In genomic region chr1:7039590-7039989, GRCh38 we compare ENCODE assay signal across 28 cellular contexts.
"Had no signal": no experiment of that assay in that cellular context is flagged by ENCODE, and none has a peak within 500 bp of the region (broad histone marks: within the 10 kb centered on the region; RNA-seq: fewer than 3 reads in every experiment).

No MANE protein-coding gene starts in this region.

- H3K4me3 Mint-ChIP-seq: stimulated activated effector memory CD8-positive, alpha-beta T cell treated with anti-CD3 and anti-CD28 coated beads, Interleukin-12 subunit alpha, Interleukin-12 subunit beta, amount 100 ng/mL, for 72 hours; stimulated activated memory B cell treated with anti-CD40 and anti-IgM and Interleukin-4, amounts not matched to agents 10 μg/mL and 1 μg/mL and 100 μg/mL, for 72 hours; stimulated activated naive B cell treated with anti-CD40 and anti-IgM and Interleukin-4, amounts not matched to agents 10 μg/mL and 1 μg/mL and 100 μg/mL, for 72 hours; stimulated activated naive CD8-positive, alpha-beta T cell treated with anti-CD3 and anti-CD28 coated beads, Interleukin-15, amount 100 ng/mL, for 72 hours; stimulated activated naive CD8-positive, alpha-beta T cell treated with anti-CD3 and anti-CD28 coated beads, Interleukin-15, Interleukin-2, amounts not matched to agents 100 ng/mL and 50 ng/mL, for 24 hours; type B pancreatic cell had no signal

- H3K36me3 Mint-ChIP-seq: stimulated activated effector memory CD8-positive, alpha-beta T cell treated with anti-CD3 and anti-CD28 coated beads, Interleukin-12 subunit alpha, Interleukin-12 subunit beta, amount 100 ng/mL, for 72 hours; stimulated activated memory B cell treated with anti-CD40 and anti-IgM and Interleukin-4, amounts not matched to agents 10 μg/mL and 1 μg/mL and 100 μg/mL, for 72 hours; stimulated activated naive B cell treated with anti-CD40 and anti-IgM and Interleukin-4, amounts not matched to agents 10 μg/mL and 1 μg/mL and 100 μg/mL, for 72 hours; type B pancreatic cell had no signal

- H3K9me3 Mint-ChIP-seq: stimulated activated effector memory CD8-positive, alpha-beta T cell treated with anti-CD3 and anti-CD28 coated beads, Interleukin-12 subunit alpha, Interleukin-12 subunit beta, amount 100 ng/mL, for 72 hours; stimulated activated memory B cell treated with anti-CD40 and anti-IgM and Interleukin-4, amounts not matched to agents 10 μg/mL and 1 μg/mL and 100 μg/mL, for 72 hours; stimulated activated naive CD8-positive, alpha-beta T cell treated with anti-CD3 and anti-CD28 coated beads, Interleukin-15, amount 100 ng/mL, for 72 hours; stimulated activated naive CD8-positive, alpha-beta T cell treated with anti-CD3 and anti-CD28 coated beads, Interleukin-15, Interleukin-2, amounts not matched to agents 100 ng/mL and 50 ng/mL, for 24 hours; type B pancreatic cell had no signal

- H3K4me3 ChIP-seq: stomach, suprapubic skin, testis, thoracic aorta, thyroid gland, tibial artery, tibial nerve, transverse colon, upper lobe of left lung, upper lobe of right lung, uterus, vagina had no signal

- H3K4me1 ChIP-seq: stomach, suprapubic skin, testis, thyroid gland, tibial artery, tibial nerve, transverse colon, upper lobe of left lung, upper lobe of right lung, uterus, vagina had no signal

- H3K27me3 ChIP-seq: testis, thyroid gland, upper lobe of left lung, uterus had no signal

- H3K27ac Mint-ChIP-seq: stimulated activated effector memory CD8-positive, alpha-beta T cell treated with anti-CD3 and anti-CD28 coated beads, Interleukin-12 subunit alpha, Interleukin-12 subunit beta, amount 100 ng/mL, for 72 hours; stimulated activated memory B cell treated with anti-CD40 and anti-IgM and Interleukin-4, amounts not matched to agents 10 μg/mL and 1 μg/mL and 100 μg/mL, for 72 hours; stimulated activated naive B cell treated with anti-CD40 and anti-IgM and Interleukin-4, amounts not matched to agents 10 μg/mL and 1 μg/mL and 100 μg/mL, for 72 hours; stimulated activated naive CD8-positive, alpha-beta T cell treated with anti-CD3 and anti-CD28 coated beads, Interleukin-15, amount 100 ng/mL, for 72 hours; stimulated activated naive CD8-positive, alpha-beta T cell treated with anti-CD3 and anti-CD28 coated beads, Interleukin-15, Interleukin-2, amounts not matched to agents 100 ng/mL and 50 ng/mL, for 24 hours; type B pancreatic cell had no signal

- H3K9me3 ChIP-seq: stomach, suprapubic skin, testis, thoracic aorta, thyroid gland, tibial artery, tibial nerve, transverse colon, upper lobe of left lung, upper lobe of right lung, uterus, vagina had no signal

- H3K36me3 ChIP-seq: stomach, suprapubic skin, thoracic aorta, thyroid gland, tibial artery, tibial nerve, transverse colon, upper lobe of left lung, upper lobe of right lung, uterus, vagina had no signal

- H3K4me1 Mint-ChIP-seq: stimulated activated effector memory CD8-positive, alpha-beta T cell treated with anti-CD3 and anti-CD28 coated beads, Interleukin-12 subunit alpha, Interleukin-12 subunit beta, amount 100 ng/mL, for 72 hours; stimulated activated memory B cell treated with anti-CD40 and anti-IgM and Interleukin-4, amounts not matched to agents 10 μg/mL and 1 μg/mL and 100 μg/mL, for 72 hours; stimulated activated naive B cell treated with anti-CD40 and anti-IgM and Interleukin-4, amounts not matched to agents 10 μg/mL and 1 μg/mL and 100 μg/mL, for 72 hours; stimulated activated naive CD8-positive, alpha-beta T cell treated with anti-CD3 and anti-CD28 coated beads, Interleukin-15, amount 100 ng/mL, for 72 hours had no signal

- H3K27me3 Mint-ChIP-seq: stimulated activated naive CD8-positive, alpha-beta T cell treated with anti-CD3 and anti-CD28 coated beads, Interleukin-15, amount 100 ng/mL, for 72 hours had no signal

- H3K27ac ChIP-seq: stomach, suprapubic skin, testis, thoracic aorta, thyroid gland, tibial artery, tibial nerve, transverse colon, upper lobe of left lung, upper lobe of right lung, uterus, vagina had no signal

- DNase-seq: stimulated activated CD4-positive, alpha-beta T cell treated with anti-CD3 and anti-CD28 coated beads, Interleukin-2, amount 100 ng/mL, for 48 hours; stimulated activated CD4-positive, alpha-beta T cell treated with anti-CD3 and anti-CD28 coated beads, Interleukin-4, amount 100 ng/mL, for 1 hour; stimulated activated CD4-positive, alpha-beta T cell treated with anti-CD3 and anti-CD28 coated beads, Interleukin-4, amount 100 ng/mL, for 24 hours; stimulated activated CD4-positive, alpha-beta T cell treated with anti-CD3 and anti-CD28 coated beads, Interleukin-4, amount 100 ng/mL, for 4 hours; stimulated activated CD8-positive, alpha-beta memory T cell treated with anti-CD3 and anti-CD28 coated beads, Interleukin-4, amount 100 ng/mL, for 48 hours; stimulated activated naive B cell treated with anti-CD40 and anti-IgM and Interleukin-4, amounts not matched to agents 10 μg/mL and 1 μg/mL and 100 μg/mL, for 72 hours; stimulated activated naive CD4-positive, alpha-beta T cell; stimulated activated naive CD4-positive, alpha-beta T cell treated with Interleukin-2 at 50 U/mL for 16 hours; stimulated activated naive CD8-positive, alpha-beta T cell treated with anti-CD3 and anti-CD28 coated beads, Interleukin-15, amount 100 ng/mL, for 72 hours; stimulated activated naive CD8-positive, alpha-beta T cell treated with anti-CD3 and anti-CD28 coated beads, Interleukin-15, Interleukin-2, amounts not matched to agents 100 U/mL and 50 U/mL, for 24 hours; stomach; substantia nigra; testis; thyroid gland; tibial artery; transverse colon; trophoblast cell; upper lobe of left lung; upper lobe of right lung; uterus had no signal
